ENCODE assay signal across 22 cellular contexts in genomic region chr5:169871816-169872215, GRCh38.
"Had no signal": no experiment of that assay in that cellular context is flagged by ENCODE, and none has a peak within 500 bp of the region (broad histone marks: within the 10 kb centered on the region; RNA-seq: fewer than 3 reads in every experiment).

No MANE protein-coding gene starts in this region.

- H3K4me2 ChIP-seq: KMS-11 had no signal

- H3K9me3 ChIP-seq: SJSA1 had no signal

- H3K36me3 ChIP-seq: SJSA1 had no signal

- H3K27me3 ChIP-seq: SJSA1 had no signal

- H3K27ac ChIP-seq: KMS-11, SJSA1, SK-N-MC had no signal

- DNase-seq: Kasumi-1, NCI-H1048, NCI-H1105, NCI-H1417, NCI-H1436 treated with DMSO at 0.1 percent for 48 hours, NCI-H1694, NCI-H187 treated with DMSO at 0.1 percent for 48 hours, NCI-H2081, NCI-H2107, NCI-H226, NCI-H446, NCI-H510A, NCI-H524 treated with DMSO at 0.1 percent for 48 hours, NCI-H69, NCI-H774, Right ventricle myocardium superior, RPMI8226, SIG-M5 had no signal

- H3K4me3 ChIP-seq: K562, SJSA1, SK-N-MC had no signal

- ATAC-seq: K562 had no signal

- H3K9ac ChIP-seq: KMS-11 had no signal
